ENCODE assay signal across 8 cellular contexts in the genomic region with DNA sequence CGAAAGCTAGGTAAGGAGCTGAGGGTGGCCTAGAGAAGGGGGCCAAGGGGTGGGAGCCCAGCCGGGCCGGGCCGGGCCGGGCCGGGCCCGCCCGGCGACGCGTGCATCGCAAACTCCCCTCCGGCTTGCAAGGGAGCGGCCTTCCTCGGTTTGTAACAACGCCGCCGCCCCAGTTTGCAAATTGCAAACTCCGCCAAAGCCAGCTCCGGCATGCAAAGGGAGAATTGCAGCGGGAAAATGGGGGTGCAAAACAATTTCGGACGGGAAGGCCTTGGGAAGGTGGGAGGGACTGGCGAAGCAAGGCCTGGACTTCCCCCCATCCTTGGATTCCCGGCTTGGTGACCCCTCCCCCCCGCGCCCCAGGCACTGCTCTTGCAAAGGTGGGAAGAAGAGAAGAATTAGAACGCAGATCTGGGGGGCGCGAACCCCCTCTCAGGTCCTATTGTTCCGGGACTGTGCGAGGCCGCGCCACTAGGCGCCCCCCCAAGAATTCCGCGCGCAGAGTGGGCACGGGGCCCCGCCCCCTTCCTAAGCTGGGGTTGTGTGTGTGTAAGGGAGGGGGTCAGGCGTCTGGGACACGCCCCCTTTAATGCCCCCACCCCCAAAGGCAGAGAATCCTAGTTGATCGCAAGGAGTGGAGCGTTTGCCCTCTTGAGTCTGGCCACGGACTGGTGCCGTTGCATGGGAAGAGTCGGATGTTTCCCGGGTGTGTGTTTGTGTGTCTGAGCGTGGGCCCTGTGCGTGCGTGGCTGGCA. TPM values are rescaled to one million over a fixed set of nuclear protein-coding genes. Genes with fewer than 3 reads are reported as not detected.
DNase-seq lines count a peak whose midpoint lies in the region; ATAC-seq and TF ChIP-seq lines count a peak whose summit lies in the region.

No MANE protein-coding gene starts in this region.

- no peaks in the 10 kb centered on the region for H3K9me3 Mint-ChIP-seq in CD14-positive monocyte

- TF ChIP-seq CTCF in CD14-positive monocyte (IDR thresholded peaks at IDR 0.05), result no peak
- no peak for TF ChIP-seq CTCF in HFF-Myc (IDR thresholded peaks at IDR 0.05; ENCODE audit: low read depth, low read length, missing control alignments)
- TF ChIP-seq CTCF in ascending aorta (IDR thresholded peaks at IDR 0.05), result no peak
- TF ChIP-seq CTCF in gastrocnemius medialis (IDR thresholded peaks at IDR 0.05 in 4 of 5, conservative IDR thresholded peaks at IDR 0.05 in 1 of 5), result no peak

- H3K9me3 ChIP-seq in SJSA1 (replicated peaks) (no peaks in the 10 kb centered on the region; the same call in 1 of the 2 replicates), ascending aorta (no peaks in the 10 kb centered on the region), iPS DF 6.9 (ENCODE audit: control insufficient read depth, insufficient read depth, low read length) (no peaks in the 10 kb centered on the region), gastrocnemius medialis (no peaks in the 10 kb centered on the region)

- no peak for TF ChIP-seq POLR2A in gastrocnemius medialis (IDR thresholded peaks at IDR 0.05)

- no peaks in the 10 kb centered on the region for H3K27me3 ChIP-seq in SJSA1 (replicated peaks)
- H3K27me3 ChIP-seq in ascending aorta, result no peaks in the 10 kb centered on the region
- H3K27me3 ChIP-seq in iPS DF 6.9 (ENCODE audit: control insufficient read depth, insufficient read depth, low read length), result no peaks in the 10 kb centered on the region
- no peaks in the 10 kb centered on the region for H3K27me3 ChIP-seq in gastrocnemius medialis

- in situ Hi-C loops in gastrocnemius medialis (cut with MboI; ENCODE audit: low sequenced_read_pairs in 4 of 4), result no loop called here

- peaks cover 30% of the 10 kb centered on the region for H3K4me1 Mint-ChIP-seq in CD14-positive monocyte

- peak overlapping the region; percentile 80 to 86 for H3K4me3 Mint-ChIP-seq in CD14-positive monocyte

- H3K4me1 ChIP-seq in SJSA1 (replicated peaks) (peaks cover 22% of the 10 kb centered on the region), ascending aorta (peaks cover 2 to 12% of the 10 kb centered on the region in 2 donors), iPS DF 6.9 (ENCODE audit: control insufficient read depth, insufficient read depth, low read length) (no peaks in the 10 kb centered on the region), gastrocnemius medialis (peaks cover 14 to 15% of the 10 kb centered on the region in 2 donors)

- H3K27ac Mint-ChIP-seq in CD14-positive monocyte, result peak overlapping the region in 5 of 7 donors; percentile 60 to 94 (median 85)

- intact Hi-C loops in CD14-positive monocyte (cut with micrococcal nuclease) (loop anchor here (2.0 to 5.0 kb wide), 3 partner anchors 47 to 85 kb away; partner anchors contain the start of genes PRMT1 (in 2 of the 2), RRAS (in 1 of the 2) and SCAF1 (in 1 of the 2)), ascending aorta (cut with DNase I) (loop anchor here (2.0 to 5.0 kb wide), 4 partner anchors 85 to 275 kb away; partner anchors contain the start of genes AP2A1, DKKL1, PNKP and PRMT1), gastrocnemius medialis (cut with DNase I; ENCODE audit: low total_unique reads) (loop anchor here (5.0 to 10.0 kb wide), 4 partner anchors 85 to 1127 kb away; partner anchors contain the start of genes CYTH2, FUZ, MYH14 and PRMT1)

- whole genome bisulfite sequencing in iPS DF 6.9 (ENCODE audit: insufficient coverage, insufficient read length), result no CpG with 5 or more reads among the region's 51 CpGs

- peaks cover 28% of the 10 kb centered on the region for H3K36me3 ChIP-seq in SJSA1
- peaks cover 29% of the 10 kb centered on the region in 2 donors for H3K36me3 ChIP-seq in ascending aorta
- peaks cover 25% of the 10 kb centered on the region for H3K36me3 ChIP-seq in iPS DF 6.9 (ENCODE audit: control insufficient read depth, insufficient read depth, low read length)
- peaks cover 0 to 24% of the 10 kb centered on the region in 2 donors for H3K36me3 ChIP-seq in gastrocnemius medialis

- H3K4me3 ChIP-seq in HFF-Myc (replicated peaks; ENCODE audit: low read depth, low read length), result peak overlapping the region; percentile 54
- peak overlapping the region; percentile 72 for H3K4me3 ChIP-seq in SJSA1
- H3K4me3 ChIP-seq in ascending aorta, result peak overlapping the region; percentile 81 to 91
- peak overlapping the region; percentile 98 for H3K4me3 ChIP-seq in iPS DF 6.9 (ENCODE audit: low read length)
- H3K4me3 ChIP-seq in gastrocnemius medialis, result peak overlapping the region; percentile 62 to 82 (median 70)

- no peak for ATAC-seq in gastrocnemius medialis
- ATAC-seq in activated CD4-positive, CD25-positive, alpha-beta regulatory T cell treated with anti-CD3 and anti-CD28 coated beads, Interleukin-2, amount 50 U/mL, for 24 hours, result no peak
- ATAC-seq in GM21717 (IDR thresholded peaks at IDR 0.05; ENCODE audit: unreplicated experiment), result no peak

- peaks cover 8 to 21% of the 10 kb centered on the region in 2 donors for H3K36me3 Mint-ChIP-seq in CD14-positive monocyte

- H3K27me3 Mint-ChIP-seq in CD14-positive monocyte (ENCODE audit: low read depth in 3 of 3), result peaks cover 3 to 8% (median 5%) of the 10 kb centered on the region in 3 donors

- 0 out of 2 replicates have a peak overlapping the region, but pooled peaks have one; percentile 25 for H3K27ac ChIP-seq in SJSA1
- H3K27ac ChIP-seq in ascending aorta, result peak overlapping the region; percentile 82 to 87
- no peak overlapping the region for H3K27ac ChIP-seq in iPS DF 6.9 (ENCODE audit: low read length)
- H3K27ac ChIP-seq in gastrocnemius medialis, result peak overlapping the region; percentile 86 to 95 (median 94)

- no peak for DNase-seq in CD14-positive monocyte (ENCODE audit: low spot score)
- DNase-seq in HFF-Myc (ENCODE audit: extremely low read depth, low read depth), result no peak
- DNase-seq in SJSA1 (ENCODE audit: low read depth in 1 of 2, low spot score in 2 of 2), result peak; percentile 64 to 66
- no peak for DNase-seq in ascending aorta (ENCODE audit: low spot score in 2 of 2)
- DNase-seq in iPS DF 6.9 (ENCODE audit: low read depth, low spot score), result no peak
- DNase-seq in gastrocnemius medialis, result no peak

RNA-seq across cellular contexts. Expression of gene PRR12, which starts 0.9 kb away (rescaled TPM):
- polyA plus RNA-seq in CD14-positive monocyte, result under 1 TPM; 0.04 to 0.11 TPM
- total RNA-seq in SJSA1 (2014; rRNA removed; shearing (Covaris generic)), result 0.66 and 2.6 TPM in 2 replicates
- 23.6 TPM for total RNA-seq in ascending aorta
- total RNA-seq in gastrocnemius medialis, result 1 to 10 TPM; 3.4 to 7.7 (median 3.8) TPM

RNA-seq across cellular contexts. Expression of gene PRRG2, which starts 10.8 kb away (rescaled TPM):
- not detected for polyA plus RNA-seq in CD14-positive monocyte
- total RNA-seq in SJSA1 (2014; rRNA removed; shearing (Covaris generic)), result not detected in 2 replicates
- total RNA-seq in ascending aorta, result not detected
- 1 to 10 TPM in 3 of 4 donors, not detected in 1; 1.4 to 4.6 (median 3.8) TPM for total RNA-seq in gastrocnemius medialis

RNA-seq across cellular contexts. Expression of gene NOSIP, which starts 11.6 kb away (rescaled TPM):
- polyA plus RNA-seq in CD14-positive monocyte, result 100 to 1,000 TPM in 1 of 2 donors, 10 to 100 TPM in 1; 96.4 to 120 TPM
- total RNA-seq in SJSA1 (2014; rRNA removed; shearing (Covaris generic)), result 129 and 140 TPM in 2 replicates
- 85.3 TPM for total RNA-seq in ascending aorta
- total RNA-seq in gastrocnemius medialis, result 10 to 100 TPM; 62.4 to 92.8 (median 78.9) TPM

RNA-seq across cellular contexts. Expression of gene RRAS, which starts 48.0 kb away (rescaled TPM):
- polyA plus RNA-seq in CD14-positive monocyte, result 10 to 100 TPM; 80.0 to 91.7 TPM
- 8.1 and 30.6 TPM in 2 replicates for total RNA-seq in SJSA1 (2014; rRNA removed; shearing (Covaris generic))
- total RNA-seq in ascending aorta (161 TPM), gastrocnemius medialis (10 to 100 TPM; 12.4 to 26.2 (median 24.2) TPM)

RNA-seq across cellular contexts. Expression of gene SCAF1, which starts 50.1 kb away (rescaled TPM):
- under 1 TPM; 0.39 to 0.68 TPM for polyA plus RNA-seq in CD14-positive monocyte
- 23.2 and 27.3 TPM in 2 replicates for total RNA-seq in SJSA1 (2014; rRNA removed; shearing (Covaris generic))
- 72.2 TPM for total RNA-seq in ascending aorta
- total RNA-seq in gastrocnemius medialis, result 10 to 100 TPM; 13.7 to 36.1 (median 32.9) TPM

Comparison
In these comparisons a context has a peak if more than half of its experiments do, and no peak if none do; other contexts are left out.
1. DNase-seq: peak in SJSA1 (2 of 2); none in CD14-positive monocyte (single experiment), HFF-Myc (single experiment), ascending aorta (0 of 2), iPS DF 6.9 (single experiment) and gastrocnemius medialis (0 of 2).
2. Peak in every context shown above with its lines, with median percentiles within 50 percentile points of each other: H3K4me3 ChIP-seq.